Comparison of ENCODE assay signal across 30 cellular contexts in the genomic region with DNA sequence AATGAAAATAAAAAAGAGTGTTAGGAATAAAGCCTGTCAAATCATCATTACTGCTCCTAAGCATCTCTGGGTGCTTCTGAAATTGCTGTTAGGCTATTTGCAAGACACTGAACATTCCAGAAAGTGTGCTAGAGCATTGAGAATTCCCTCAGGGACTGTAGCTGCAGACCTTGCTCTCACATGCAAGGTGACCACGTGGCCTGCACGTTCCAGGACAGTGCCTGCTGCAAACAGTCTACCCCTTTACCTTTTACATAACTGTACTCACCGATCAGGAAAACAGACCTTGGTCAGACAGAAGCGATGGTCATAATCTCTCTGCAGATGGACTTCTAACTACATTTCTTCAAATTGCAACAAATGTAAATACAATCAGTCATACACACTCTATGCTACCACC.
"Had no signal": no experiment of that assay in that cellular context is flagged by ENCODE, and none has a peak within 500 bp of the region (broad histone marks: within the 10 kb centered on the region; RNA-seq: fewer than 3 reads in every experiment).

No MANE protein-coding gene starts in this region.

- H3K36me3 ChIP-seq: adrenal gland, cardiac muscle cell, colonic mucosa, esophagus squamous epithelium, gastroesophageal sphincter, heart right ventricle had no signal

- H3K27ac ChIP-seq: adrenal gland, body of pancreas, cardiac muscle cell, colonic mucosa, epithelial cell of prostate, esophagus squamous epithelium, gastroesophageal sphincter, heart right ventricle had no signal

- H3K4me3 ChIP-seq: adrenal gland, body of pancreas, cardiac muscle cell, colonic mucosa, esophagus squamous epithelium, gastroesophageal sphincter, heart right ventricle had no signal

- H3K9me3 ChIP-seq: adrenal gland, body of pancreas, colonic mucosa, esophagus squamous epithelium, gastroesophageal sphincter, heart right ventricle had no signal

- H3K4me1 ChIP-seq: colonic mucosa had no signal

- H3K27me3 ChIP-seq: adrenal gland, body of pancreas, cardiac muscle cell, colonic mucosa, esophagus squamous epithelium, gastroesophageal sphincter, heart right ventricle had no signal

- FAIRE-seq: endometrium, endothelial cell of umbilical vein had no signal

- ATAC-seq: activated CD4-positive, alpha-beta T cell treated with anti-CD3 and anti-CD28 coated beads for 36 hours; activated CD8-positive, alpha-beta memory T cell treated with anti-CD3 and anti-CD28 coated beads, Interleukin-2, amount 10 ng/mL, durations not matched to agents 7 days and 5 days; activated CD8-positive, alpha-beta T cell treated with anti-CD3 and anti-CD28 coated beads, Interleukin-2, amount 10 ng/mL, durations not matched to agents 7 days and 5 days; activated naive CD8-positive, alpha-beta T cell treated with anti-CD3 and anti-CD28 coated beads, Interleukin-2, amount 50 U/mL, for 24 hours; body of pancreas; gastroesophageal sphincter; heart right ventricle had no signal

- DNase-seq: activated CD4-positive, alpha-beta memory T cell treated with anti-CD3 and anti-CD28 coated beads for 36 hours; activated CD4-positive, alpha-beta T cell treated with anti-CD3 and anti-CD28 coated beads for 36 hours; activated CD4-positive, alpha-beta T cell treated with anti-CD3 and anti-CD28 coated beads, Interleukin-2, amount 10 ng/mL, durations not matched to agents 24 days and 14 days; activated CD4-positive, CD25-positive, alpha-beta regulatory T cell; activated CD4-positive, CD25-positive, alpha-beta regulatory T cell treated with anti-CD3 and anti-CD28 coated beads, Interleukin-2, amount 50 U/mL, for 72 hours; activated CD8-positive, alpha-beta memory T cell treated with anti-CD3 and anti-CD28 coated beads, Interleukin-2, amount 10 ng/mL, durations not matched to agents 7 days and 5 days; activated CD8-positive, alpha-beta memory T cell treated with anti-CD3 and anti-CD28 coated beads, Interleukin-2, amount 50 U/mL, for 4 hours; activated CD8-positive, alpha-beta T cell treated with anti-CD3 and anti-CD28 coated beads, Interleukin-2, amount 10 ng/mL, durations not matched to agents 7 days and 5 days; activated effector memory CD4-positive, alpha-beta T cell treated with anti-CD3 and anti-CD28 coated beads, Interleukin-2, amount 50 U/mL, for 16 hours; activated naive CD4-positive, alpha-beta T cell treated with anti-CD3 and anti-CD28 coated beads for 36 hours; activated naive CD8-positive, alpha-beta T cell treated with anti-CD3 and anti-CD28 coated beads for 36 hours; activated naive CD8-positive, alpha-beta T cell treated with anti-CD3 and anti-CD28 coated beads, Interleukin-2, amount 50 U/mL, for 24 hours; activated T-cell treated with anti-CD3 and anti-CD28 coated beads, Interleukin-2, amount 50 U/mL, for 1 hour; activated T-cell treated with anti-CD3 and anti-CD28 coated beads, Interleukin-2, amount 50 U/mL, for 48 hours; adrenal gland; amygdala; body of pancreas; central memory CD4-positive, alpha-beta T cell; cerebellar nuclear complex; colonic mucosa; effector CD8-positive, alpha-beta T cell; esophagus squamous epithelium; foreskin melanocyte; heart right ventricle; T-helper 2 cell had no signal
